3 cellular contexts compared by ENCODE assay signal in genomic region chr6:141965016-141965545, GRCh38.
TF ChIP-seq lines count a peak whose summit lies in the region.

No MANE protein-coding gene starts in this region.

TF ChIP-seq in SK-N-SH treated with all-trans-retinoic acid at 6 μM for 48 hours, 23 proteins besides CTCF, POLR2A, EP300 and RAD21 (continued from another document and continues in another):
- TF ChIP-seq, protein P1, sequence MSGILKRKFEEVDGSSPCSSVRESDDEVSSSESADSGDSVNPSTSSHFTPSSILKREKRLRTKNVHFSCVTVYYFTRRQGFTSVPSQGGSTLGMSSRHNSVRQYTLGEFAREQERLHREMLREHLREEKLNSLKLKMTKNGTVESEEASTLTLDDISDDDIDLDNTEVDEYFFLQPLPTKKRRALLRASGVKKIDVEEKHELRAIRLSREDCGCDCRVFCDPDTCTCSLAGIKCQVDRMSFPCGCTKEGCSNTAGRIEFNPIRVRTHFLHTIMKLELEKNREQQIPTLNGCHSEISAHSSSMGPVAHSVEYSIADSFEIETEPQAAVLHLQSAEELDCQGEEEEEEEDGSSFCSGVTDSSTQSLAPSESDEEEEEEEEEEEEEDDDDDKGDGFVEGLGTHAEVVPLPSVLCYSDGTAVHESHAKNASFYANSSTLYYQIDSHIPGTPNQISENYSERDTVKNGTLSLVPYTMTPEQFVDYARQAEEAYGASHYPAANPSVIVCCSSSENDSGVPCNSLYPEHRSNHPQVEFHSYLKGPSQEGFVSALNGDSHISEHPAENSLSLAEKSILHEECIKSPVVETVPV (CRISPR knock-in tag; IDR thresholded peaks at IDR 0.05): no peak
- TF ChIP-seq ZNF70 (CRISPR knock-in tag; IDR thresholded peaks at IDR 0.05) (no peak), CREB5 (CRISPR knock-in tag; IDR thresholded peaks at IDR 0.05; ENCODE audit: low read depth) (no peak), BACH2 (CRISPR knock-in tag; IDR thresholded peaks at IDR 0.05; ENCODE audit: borderline replicate concordance) (no peak), ZNF8 (CRISPR knock-in tag; IDR thresholded peaks at IDR 0.05) (no peak), ISL1 (CRISPR knock-in tag; IDR thresholded peaks at IDR 0.05) (no peak), ZFP3 (CRISPR knock-in tag; IDR thresholded peaks at IDR 0.05) (no peak), ARNTL (CRISPR knock-in tag; IDR thresholded peaks at IDR 0.05; ENCODE audit: borderline replicate concordance, low read depth) (no peak)
- TF ChIP-seq, protein P2, sequence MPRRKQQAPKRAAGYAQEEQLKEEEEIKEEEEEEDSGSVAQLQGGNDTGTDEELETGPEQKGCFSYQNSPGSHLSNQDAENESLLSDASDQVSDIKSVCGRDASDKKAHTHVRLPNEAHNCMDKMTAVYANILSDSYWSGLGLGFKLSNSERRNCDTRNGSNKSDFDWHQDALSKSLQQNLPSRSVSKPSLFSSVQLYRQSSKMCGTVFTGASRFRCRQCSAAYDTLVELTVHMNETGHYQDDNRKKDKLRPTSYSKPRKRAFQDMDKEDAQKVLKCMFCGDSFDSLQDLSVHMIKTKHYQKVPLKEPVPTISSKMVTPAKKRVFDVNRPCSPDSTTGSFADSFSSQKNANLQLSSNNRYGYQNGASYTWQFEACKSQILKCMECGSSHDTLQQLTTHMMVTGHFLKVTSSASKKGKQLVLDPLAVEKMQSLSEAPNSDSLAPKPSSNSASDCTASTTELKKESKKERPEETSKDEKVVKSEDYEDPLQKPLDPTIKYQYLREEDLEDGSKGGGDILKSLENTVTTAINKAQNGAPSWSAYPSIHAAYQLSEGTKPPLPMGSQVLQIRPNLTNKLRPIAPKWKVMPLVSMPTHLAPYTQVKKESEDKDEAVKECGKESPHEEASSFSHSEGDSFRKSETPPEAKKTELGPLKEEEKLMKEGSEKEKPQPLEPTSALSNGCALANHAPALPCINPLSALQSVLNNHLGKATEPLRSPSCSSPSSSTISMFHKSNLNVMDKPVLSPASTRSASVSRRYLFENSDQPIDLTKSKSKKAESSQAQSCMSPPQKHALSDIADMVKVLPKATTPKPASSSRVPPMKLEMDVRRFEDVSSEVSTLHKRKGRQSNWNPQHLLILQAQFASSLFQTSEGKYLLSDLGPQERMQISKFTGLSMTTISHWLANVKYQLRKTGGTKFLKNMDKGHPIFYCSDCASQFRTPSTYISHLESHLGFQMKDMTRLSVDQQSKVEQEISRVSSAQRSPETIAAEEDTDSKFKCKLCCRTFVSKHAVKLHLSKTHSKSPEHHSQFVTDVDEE (CRISPR knock-in tag; IDR thresholded peaks at IDR 0.05): no peak

TF ChIP-seq in SK-N-SH, 30 proteins besides CTCF, POLR2A, EP300 and RAD21 (continued from another document):
- TF ChIP-seq SMC3 (IDR thresholded peaks at IDR 0.05; ENCODE audit: low read depth, low read length): no peak
- no peak for TF ChIP-seq ELF1 (IDR thresholded peaks at IDR 0.05)
- TF ChIP-seq JUND (IDR thresholded peaks at IDR 0.05): no peak
TF ChIP-seq in SK-N-SH: peak in this region for 0.

TF ChIP-seq in H1, 55 proteins besides CTCF, POLR2A, EP300 and RAD21 (continued from another document):
- TF ChIP-seq E2F6 (IDR thresholded peaks at IDR 0.05): no peak
